ENCODE assay signal across 1 cellular context in genomic region chr7:7640221-7641128, GRCh38.
TF ChIP-seq lines count a peak whose summit lies in the region.

Gene UMAD1, plus strand, starts transcription at chr7:7640752. Its CDS starts 32,620 bp downstream, at chr7:7673372.

TF ChIP-seq in HepG2, 621 proteins besides CTCF, POLR2A, EP300 and RAD21 (continued from another document and continues in another):
- peak; percentile 88 for TF ChIP-seq ZNF687 (CRISPR knock-in tag; IDR thresholded peaks at IDR 0.05)
- TF ChIP-seq ZNF124 (CRISPR knock-in tag; IDR thresholded peaks at IDR 0.05): no peak
- TF ChIP-seq ZNF276 (CRISPR knock-in tag; IDR thresholded peaks at IDR 0.05; ENCODE audit: low read depth): no peak
- TF ChIP-seq MXD1 (CRISPR knock-in tag; IDR thresholded peaks at IDR 0.05): peak; percentile 59; the same call in 1 of the 2 replicates
- peak; percentile 94 for TF ChIP-seq E2F5 (CRISPR knock-in tag; conservative IDR thresholded peaks at IDR 0.05)
- peak; percentile 66 for TF ChIP-seq MNT (IDR thresholded peaks at IDR 0.05)
- no peak for TF ChIP-seq ZNF136 (CRISPR knock-in tag; IDR thresholded peaks at IDR 0.05; ENCODE audit: low read depth)
- TF ChIP-seq ZMYM3 (CRISPR knock-in tag; IDR thresholded peaks at IDR 0.05): no peak
- TF ChIP-seq FOXK2 (IDR thresholded peaks at IDR 0.05): peak; percentile 89
- peak; percentile 43; the same call in 1 of the 2 replicates for TF ChIP-seq ZFX (CRISPR knock-in tag; IDR thresholded peaks at IDR 0.05; ENCODE audit: low read depth)
- TF ChIP-seq ZNF563 (CRISPR knock-in tag; IDR thresholded peaks at IDR 0.05): 0 out of 2 replicates have a peak, but pooled peaks have one; percentile 46
- TF ChIP-seq RFXANK (CRISPR knock-in tag; IDR thresholded peaks at IDR 0.05): no peak
- TF ChIP-seq ZBTB7A (CRISPR knock-in tag; IDR thresholded peaks at IDR 0.05): no peak
- TF ChIP-seq ZMAT3 (CRISPR knock-in tag; conservative IDR thresholded peaks at IDR 0.05): peak; percentile 55; the same call in 1 of the 2 replicates
- no peak for TF ChIP-seq NFE2 (CRISPR knock-in tag; IDR thresholded peaks at IDR 0.05)
- peak; percentile 85; the same call in 1 of the 2 replicates for TF ChIP-seq ZFP90 (CRISPR knock-in tag; IDR thresholded peaks at IDR 0.05; ENCODE audit: borderline replicate concordance)
- peak; percentile 57; the same call in 1 of the 2 replicates for TF ChIP-seq ZBTB49 (CRISPR knock-in tag; IDR thresholded peaks at IDR 0.05; ENCODE audit: borderline replicate concordance)
- TF ChIP-seq MAZ (IDR thresholded peaks at IDR 0.05; ENCODE audit: borderline replicate concordance, low read depth, low read length): no peak
- TF ChIP-seq MAZ (CRISPR knock-in tag; IDR thresholded peaks at IDR 0.05; ENCODE audit: low read depth): peak; percentile 57
- TF ChIP-seq POGZ (CRISPR knock-in tag; IDR thresholded peaks at IDR 0.05): peak; percentile 96
- TF ChIP-seq ARID5B (CRISPR knock-in tag; IDR thresholded peaks at IDR 0.05): peak; percentile 41; the same call in 1 of the 2 replicates
- TF ChIP-seq RFX5 (IDR thresholded peaks at IDR 0.05; ENCODE audit: low read depth, low read length): peak; percentile 66; the same call in 1 of the 2 replicates
- peak; percentile 84 for TF ChIP-seq DR1 (CRISPR knock-in tag; IDR thresholded peaks at IDR 0.05)
- TF ChIP-seq CHD2 (IDR thresholded peaks at IDR 0.05; ENCODE audit: low read depth, low read length): peak; percentile 95
- TF ChIP-seq ZNF646 (CRISPR knock-in tag; IDR thresholded peaks at IDR 0.05): no peak
- TF ChIP-seq ZNF777 (CRISPR knock-in tag; IDR thresholded peaks at IDR 0.05): peak; percentile 74
- TF ChIP-seq ZNF446 (CRISPR knock-in tag; IDR thresholded peaks at IDR 0.05): no peak
- TF ChIP-seq PRMT3 (CRISPR knock-in tag; IDR thresholded peaks at IDR 0.05; ENCODE audit: borderline replicate concordance, low read depth): no peak
- peak; percentile 24; the same call in 1 of the 2 replicates for TF ChIP-seq ZBTB34 (CRISPR knock-in tag; IDR thresholded peaks at IDR 0.05)
- peak; percentile 36 for TF ChIP-seq SRY (CRISPR knock-in tag; IDR thresholded peaks at IDR 0.05)
- TF ChIP-seq AHR (CRISPR knock-in tag; IDR thresholded peaks at IDR 0.05): no peak
